7 cellular contexts compared by ENCODE assay signal in genomic region chr3:9749663-9750555, GRCh38.
DNase-seq lines count a peak whose midpoint lies in the region; ATAC-seq and TF ChIP-seq lines count a peak whose summit lies in the region.

TSS of gene OGG1 (plus strand) at chr3:9749952. CDS start at chr3:9750287, 335 bp downstream.

- ATAC-seq in GM18508 (IDR thresholded peaks at IDR 0.05; ENCODE audit: insufficient read depth, unreplicated experiment) (peak; percentile 76), HG03025 (IDR thresholded peaks at IDR 0.05; ENCODE audit: low FRiP score, unreplicated experiment) (peak; percentile 91)

- peak; percentile 97 to 98 for DNase-seq in NCI-H2081 (lab: John Stamatoyannopoulos, UW)
- DNase-seq in T1000 (lab: John Stamatoyannopoulos, UW) = peak; percentile 97
- DNase-seq in astrocyte of the hippocampus (ENCODE audit: low read depth, low spot score) = peak; percentile 99
- peak; percentile 94 to 97 for DNase-seq in hippocampal formation (lab: John Stamatoyannopoulos, UW)
- DNase-seq in retinal pigment epithelial cell (ENCODE audit: low read depth) = peak; percentile 93

- no peak for TF ChIP-seq CTCF in retinal pigment epithelial cell (conservative IDR thresholded peaks at IDR 0.05; ENCODE audit: low read depth, low read length)

- peak within 1 kb of the TSS; percentile 79 for H3K4me3 ChIP-seq in retinal pigment epithelial cell (ENCODE audit: low read length)

Comparison
In these comparisons a context has a peak if more than half of its experiments do, and no peak if none do; other contexts are left out.
1. Peak in every context shown above with its lines: DNase-seq, ATAC-seq and H3K4me3 ChIP-seq.